Comparison of ENCODE assay signal across 14 cellular contexts in the genomic region with DNA sequence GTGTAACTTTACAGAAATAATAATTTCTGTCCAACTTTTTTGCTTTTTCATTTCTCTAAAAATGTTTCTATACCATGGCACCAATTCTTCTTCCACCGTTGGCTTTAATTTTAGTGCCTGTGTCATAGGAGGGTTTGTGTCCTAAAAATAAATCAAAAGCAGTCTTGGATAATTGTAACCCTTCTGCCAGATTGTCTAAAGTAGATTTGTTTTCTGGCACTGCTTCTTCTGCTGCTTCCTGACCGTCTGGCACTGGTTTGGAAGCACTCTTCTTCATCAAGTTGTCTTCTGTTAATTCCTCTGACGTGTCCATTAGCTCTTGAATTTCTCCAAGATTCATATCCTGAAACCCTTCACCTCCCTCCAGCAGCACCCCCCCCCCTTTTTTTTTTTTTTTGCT. TPM values are rescaled to one million over a fixed set of nuclear protein-coding genes. Genes with fewer than 3 reads are reported as not detected.
DNase-seq lines count a peak whose midpoint lies in the region; ATAC-seq and TF ChIP-seq lines count a peak whose summit lies in the region.
"Had no signal": no experiment of that assay in that cellular context is flagged by ENCODE, and none has a peak within 500 bp of the region (broad histone marks: within the 10 kb centered on the region; RNA-seq: fewer than 3 reads in every experiment).

No MANE protein-coding gene starts in this region.

- peak overlapping the region; percentile 6 for H3K4me2 ChIP-seq in parathyroid adenoma (ENCODE audit: low read length)

- H3K36me3 ChIP-seq in heart right ventricle (no peaks in the 10 kb centered on the region), parathyroid adenoma (ENCODE audit: control insufficient read depth, insufficient read depth, low read length) (no peaks in the 10 kb centered on the region), aorta (ENCODE audit: control insufficient read depth in 1 of 2, insufficient read depth in 2 of 2, low read length in 1 of 2) (no peaks in the 10 kb centered on the region)
- H3K36me3 ChIP-seq: prostate gland had no signal

- 4 to 11% methylated on average over 3 of the region's 3 CpGs for WGBS in heart right ventricle, 2 donors
- 12 to 13% methylated on average over 3 of the region's 3 CpGs for WGBS in aorta, 2 donors

- H3K4me1 ChIP-seq in heart right ventricle (peaks cover 0 to 82% (median 69%) of the 10 kb centered on the region in 9 donors), parathyroid adenoma (peaks cover 40% of the 10 kb centered on the region), aorta (ENCODE audit: control insufficient read depth in 1 of 2, insufficient read depth in 2 of 2, low read length in 2 of 2) (peaks cover 4 to 14% of the 10 kb centered on the region in 2 donors)

- peaks cover 59% of the 10 kb centered on the region for H3K79me2 ChIP-seq in parathyroid adenoma

- peak; percentile 61 for DNase-seq in DMS 273 treated with DMSO at 0.1 percent for 48 hours (lab: John Stamatoyannopoulos, UW)
- peak; percentile 2 for DNase-seq in RPMI7951 (ENCODE audit: low read depth)
- no peak for DNase-seq in heart right ventricle
- DNase-seq in activated CD4-positive, alpha-beta T cell treated with anti-CD3 and anti-CD28 coated beads, Interleukin-2, amount 50 U/mL, for 4 hours = no peak
- DNase-seq in aorta = no peak
- DNase-seq: activated T-cell treated with anti-CD3 and anti-CD28 coated beads for 4 hours, DND-41, NCI-H1048, NCI-H2171, SHP77 treated with DMSO at 0.1 percent for 48 hours had no signal

- H3K27me3 ChIP-seq in heart right ventricle = no peaks in the 10 kb centered on the region
- no peaks in the 10 kb centered on the region for H3K27me3 ChIP-seq in parathyroid adenoma (ENCODE audit: control insufficient read depth, insufficient read depth, low read length)
- no peaks in the 10 kb centered on the region for H3K27me3 ChIP-seq in aorta (ENCODE audit: control insufficient read depth in 1 of 2, insufficient read depth in 2 of 2, low read length in 1 of 2)

- H2AFZ ChIP-seq in parathyroid adenoma = no peak overlapping the region

- ATAC-seq in heart right ventricle = peak in 6 of 8 donors; percentile 65 to 86 (median 76)
- no peak for ATAC-seq in HG02763 (IDR thresholded peaks at IDR 0.05; ENCODE audit: unreplicated experiment)
- no peak for ATAC-seq in aorta (ENCODE audit: low FRiP score)
- ATAC-seq: activated CD4-positive, CD25-positive, alpha-beta regulatory T cell treated with anti-CD3 and anti-CD28 coated beads, Interleukin-2, amount 50 U/mL, for 24 hours had no signal

- no peak overlapping the region for H3K9ac ChIP-seq in parathyroid adenoma

- H3K27ac ChIP-seq in heart right ventricle (peak overlapping the region in 6 of 10 donors; percentile 23 to 66 (median 44)), parathyroid adenoma (peak overlapping the region; percentile 43), aorta (ENCODE audit: low read depth in 1 of 2, low read length in 2 of 2) (no peak overlapping the region)
- H3K27ac ChIP-seq: prostate gland had no signal

- intact Hi-C loops in heart right ventricle (cut with DNase I) = loop anchor here in 1 of 10 donors (5.0 kb wide), 1 partner anchor 34 kb away; a partner anchor contains a TSS
- intact Hi-C loops in aorta (cut with DNase I) = no loop called here

- peaks cover 0 to 6% (median 0%) of the 10 kb centered on the region in 11 donors for H3K9me3 ChIP-seq in heart right ventricle
- no peaks in the 10 kb centered on the region for H3K9me3 ChIP-seq in parathyroid adenoma (ENCODE audit: control insufficient read depth, low read length)
- H3K9me3 ChIP-seq in aorta (ENCODE audit: control insufficient read depth, low read length) = no peaks in the 10 kb centered on the region
- H3K9me3 ChIP-seq: prostate gland had no signal

- H3K4me3 ChIP-seq in heart right ventricle = peak overlapping the region in 1 of 10 donors; percentile 7
- no peak overlapping the region for H3K4me3 ChIP-seq in parathyroid adenoma (ENCODE audit: low read depth, low read length)
- no peak overlapping the region for H3K4me3 ChIP-seq in aorta (ENCODE audit: low read length in 2 of 2)
- H3K4me3 ChIP-seq: prostate gland had no signal

- no peak for TF ChIP-seq CTCF in heart right ventricle (IDR thresholded peaks at IDR 0.05)
- TF ChIP-seq CTCF in parathyroid adenoma (IDR thresholded peaks at IDR 0.05) = no peak

RNA-seq across cellular contexts. Expression of a gene that starts 33.1 kb away (rescaled TPM):
- total RNA-seq in RPMI7951 (2014; rRNA removed; shearing (Covaris generic)) = 18.3 and 21.4 TPM in 2 replicates
- total RNA-seq in heart right ventricle (10 to 100 TPM; 43.0 to 96.1 (median 73.6) TPM), aorta (10 to 100 TPM; 47.0 to 52.3 TPM)
- polyA plus RNA-seq in heart right ventricle (10 to 100 TPM in 1 of 2 donors, 1 to 10 TPM in 1; 6.7 to 13.6 TPM), aorta (10 to 100 TPM; 10.5 to 12.5 TPM)

Comparison
In these comparisons a context has a peak if more than half of its experiments do, and no peak if none do; other contexts are left out.
1. DNase-seq: peak in DMS 273 treated with DMSO at 0.1 percent for 48 hours (single experiment) and RPMI7951 (single experiment); none in heart right ventricle (0 of 2), activated CD4-positive, alpha-beta T cell treated with anti-CD3 and anti-CD28 coated beads, Interleukin-2, amount 50 U/mL, for 4 hours (0 of 2) and aorta (0 of 2).
2. ATAC-seq: peak in heart right ventricle (6 of 8); none in HG02763 (single experiment) and aorta (single experiment).
3. H3K27ac ChIP-seq: peak in heart right ventricle (6 of 10) and parathyroid adenoma (single experiment); none in aorta (0 of 2).